In genomic region chr17:73430848-73431247, GRCh38 we compare ENCODE assay signal across 12 cellular contexts.
DNase-seq lines count a peak whose midpoint lies in the region; ATAC-seq and TF ChIP-seq lines count a peak whose summit lies in the region.
"Had no signal": no experiment of that assay in that cellular context is flagged by ENCODE, and none has a peak within 500 bp of the region (broad histone marks: within the 10 kb centered on the region; RNA-seq: fewer than 3 reads in every experiment).

No MANE protein-coding gene starts in this region.

- ATAC-seq in activated T-helper 17 cell treated with anti-CD3 and anti-CD28 coated beads, Interleukin-2, amount 50 U/mL, for 72 hours (replicated peaks) = peak; percentile 37
- no peak for ATAC-seq in HG02970 (IDR thresholded peaks at IDR 0.05; ENCODE audit: low FRiP score, unreplicated experiment)

- H3K4me1 Mint-ChIP-seq in MCF 10A (ENCODE audit: insufficient read depth, unreplicated experiment) = no peaks in the 10 kb centered on the region
- no peaks in the 10 kb centered on the region for H3K4me1 Mint-ChIP-seq in activated T-helper 17 cell treated with anti-CD3 and anti-CD28 coated beads, Interleukin-2, amount 50 U/mL, for 72 hours
- peaks cover 4% of the 10 kb centered on the region for H3K4me1 Mint-ChIP-seq in activated T-helper 2 cell treated with anti-CD3 and anti-CD28 coated beads, Interferon-gamma antibody, Interleukin-2, Interleukin-4, amounts not matched to agents 10 μg/mL and 5 μg/mL and 100 μg/mL, durations not matched to agents 14 hours and 24 hours and 36 hours (ENCODE audit: low read depth)

- H3K4me3 ChIP-seq in breast epithelium = no peak overlapping the region
- H3K4me3 ChIP-seq: heart right ventricle had no signal

- intact Hi-C loops in MCF 10A (cut with micrococcal nuclease) (no loop called here), breast epithelium (cut with DNase I; ENCODE audit: low total_unique reads) (no loop called here)
- intact Hi-C loops in activated T-helper 2 cell treated with anti-CD3 and anti-CD28 coated beads, Interferon-gamma antibody, Interleukin-2, Interleukin-4, amounts not matched to agents 10 μg/mL and 5 μg/mL and 100 μg/mL, durations not matched to agents 14 hours and 24 hours and 36 hours (cut with micrococcal nuclease) = loop anchor here (5.0 kb wide), 1 partner anchor 746 kb away; no protein-coding TSS in a partner anchor

- POLR2A ChIA-PET in MCF 10A (lab: Yijun Ruan, JAX) = no interaction called here

- CTCF ChIA-PET in MCF 10A (lab: Yijun Ruan, JAX) = interaction anchor here (0.6 to 4.9 kb wide), 8 partner anchors 27 to 748 kb away, joined by 3 to 57 read pairs (median 7); no protein-coding TSS in a partner anchor

- no peaks in the 10 kb centered on the region for H3K27me3 Mint-ChIP-seq in MCF 10A (ENCODE audit: insufficient read depth, unreplicated experiment)
- H3K27me3 Mint-ChIP-seq in activated T-helper 17 cell treated with anti-CD3 and anti-CD28 coated beads, Interleukin-2, amount 50 U/mL, for 72 hours = no peaks in the 10 kb centered on the region
- H3K27me3 Mint-ChIP-seq in activated T-helper 2 cell treated with anti-CD3 and anti-CD28 coated beads, Interferon-gamma antibody, Interleukin-2, Interleukin-4, amounts not matched to agents 10 μg/mL and 5 μg/mL and 100 μg/mL, durations not matched to agents 14 hours and 24 hours and 36 hours (ENCODE audit: low read depth) = peaks cover 4% of the 10 kb centered on the region

- TF ChIP-seq CTCF in MCF 10A (IDR thresholded peaks at IDR 0.05; ENCODE audit: unreplicated experiment) (no peak), breast epithelium (IDR thresholded peaks at IDR 0.05) (no peak)

- H3K27ac ChIP-seq in breast epithelium = no peak overlapping the region
- H3K27ac ChIP-seq: heart right ventricle, neutrophil had no signal

- H3K27ac Mint-ChIP-seq in MCF 10A (ENCODE audit: low read depth, unreplicated experiment) = no peak overlapping the region
- no peak overlapping the region for H3K27ac Mint-ChIP-seq in activated T-helper 17 cell treated with anti-CD3 and anti-CD28 coated beads, Interleukin-2, amount 50 U/mL, for 72 hours
- H3K27ac Mint-ChIP-seq in activated T-helper 2 cell treated with anti-CD3 and anti-CD28 coated beads, Interferon-gamma antibody, Interleukin-2, Interleukin-4, amounts not matched to agents 10 μg/mL and 5 μg/mL and 100 μg/mL, durations not matched to agents 14 hours and 24 hours and 36 hours = no peak overlapping the region

- no peaks in the 10 kb centered on the region for H3K9me3 ChIP-seq in breast epithelium
- H3K9me3 ChIP-seq: heart right ventricle, neutrophil had no signal

- BruUV-seq in MCF 10A (replicated peaks; lab: Mats Ljungman, UMichigan) = no TSS peak

- no peaks in the 10 kb centered on the region for H3K36me3 ChIP-seq in breast epithelium
- H3K36me3 ChIP-seq: heart right ventricle, neutrophil had no signal

- no peak overlapping the region for H3K4me3 Mint-ChIP-seq in MCF 10A (ENCODE audit: unreplicated experiment)
- H3K4me3 Mint-ChIP-seq in activated T-helper 17 cell treated with anti-CD3 and anti-CD28 coated beads, Interleukin-2, amount 50 U/mL, for 72 hours = no peak overlapping the region
- no peak overlapping the region for H3K4me3 Mint-ChIP-seq in activated T-helper 2 cell treated with anti-CD3 and anti-CD28 coated beads, Interferon-gamma antibody, Interleukin-2, Interleukin-4, amounts not matched to agents 10 μg/mL and 5 μg/mL and 100 μg/mL, durations not matched to agents 14 hours and 24 hours and 36 hours (ENCODE audit: low read depth)

- DNase-seq in MCF 10A (ENCODE audit: unreplicated experiment) = peak; percentile 5
- no peak for DNase-seq in breast epithelium (ENCODE audit: low spot score in 2 of 2)
- DNase-seq in NCI-H524 (lab: John Stamatoyannopoulos, UW) = peak; percentile 86 to 96
- peak; percentile 25 for DNase-seq in stimulated activated CD8-positive, alpha-beta memory T cell treated with anti-CD3 and anti-CD28 coated beads, Interleukin-4, amount 100 ng/mL, for 48 hours
- no peak for DNase-seq in NCI-H2107 (lab: John Stamatoyannopoulos, UW)
- no peak for DNase-seq in activated T-helper 2 cell treated with anti-CD3 and anti-CD28 coated beads, Interferon-gamma antibody, Interleukin-2, Interleukin-4, amounts not matched to agents 10 μg/mL and 5 μg/mL and 100 μg/mL, durations not matched to agents 14 hours and 24 hours and 36 hours (ENCODE audit: low spot score)
- DNase-seq: central memory CD4-positive, alpha-beta T cell; NK-92 treated with Interleukin-12 subunit alpha and Interleukin-12 subunit beta, amount 100 ng/mL, for 24 hours had no signal

- no peak for TF ChIP-seq POLR2A in breast epithelium (IDR thresholded peaks at IDR 0.05)

- peaks cover 0 to 3% of the 10 kb centered on the region in 2 donors for H3K27me3 ChIP-seq in breast epithelium

- H3K9me3 Mint-ChIP-seq in MCF 10A (ENCODE audit: unreplicated experiment) = no peaks in the 10 kb centered on the region
- H3K9me3 Mint-ChIP-seq in activated T-helper 17 cell treated with anti-CD3 and anti-CD28 coated beads, Interleukin-2, amount 50 U/mL, for 72 hours = no peaks in the 10 kb centered on the region
- no peaks in the 10 kb centered on the region for H3K9me3 Mint-ChIP-seq in activated T-helper 2 cell treated with anti-CD3 and anti-CD28 coated beads, Interferon-gamma antibody, Interleukin-2, Interleukin-4, amounts not matched to agents 10 μg/mL and 5 μg/mL and 100 μg/mL, durations not matched to agents 14 hours and 24 hours and 36 hours

- H3K4me1 ChIP-seq in breast epithelium = no peaks in the 10 kb centered on the region

- H3K36me3 Mint-ChIP-seq in MCF 10A (ENCODE audit: insufficient read depth, unreplicated experiment) = no peaks in the 10 kb centered on the region
- H3K36me3 Mint-ChIP-seq in activated T-helper 17 cell treated with anti-CD3 and anti-CD28 coated beads, Interleukin-2, amount 50 U/mL, for 72 hours (ENCODE audit: low read depth) = no peaks in the 10 kb centered on the region
- H3K36me3 Mint-ChIP-seq in activated T-helper 2 cell treated with anti-CD3 and anti-CD28 coated beads, Interferon-gamma antibody, Interleukin-2, Interleukin-4, amounts not matched to agents 10 μg/mL and 5 μg/mL and 100 μg/mL, durations not matched to agents 14 hours and 24 hours and 36 hours (ENCODE audit: low read depth) = no peaks in the 10 kb centered on the region

Comparison
In these comparisons a context has a peak if more than half of its experiments do, and no peak if none do; other contexts are left out.
1. DNase-seq: peak in MCF 10A (single experiment), NCI-H524 (2 of 2) and stimulated activated CD8-positive, alpha-beta memory T cell treated with anti-CD3 and anti-CD28 coated beads, Interleukin-4, amount 100 ng/mL, for 48 hours (single experiment); none in breast epithelium (0 of 2), NCI-H2107 (single experiment) and activated T-helper 2 cell treated with anti-CD3 and anti-CD28 coated beads, Interferon-gamma antibody, Interleukin-2, Interleukin-4, amounts not matched to agents 10 μg/mL and 5 μg/mL and 100 μg/mL, durations not matched to agents 14 hours and 24 hours and 36 hours (single experiment).